Comparison of ENCODE assay signal across 20 cellular contexts in the genomic region with DNA sequence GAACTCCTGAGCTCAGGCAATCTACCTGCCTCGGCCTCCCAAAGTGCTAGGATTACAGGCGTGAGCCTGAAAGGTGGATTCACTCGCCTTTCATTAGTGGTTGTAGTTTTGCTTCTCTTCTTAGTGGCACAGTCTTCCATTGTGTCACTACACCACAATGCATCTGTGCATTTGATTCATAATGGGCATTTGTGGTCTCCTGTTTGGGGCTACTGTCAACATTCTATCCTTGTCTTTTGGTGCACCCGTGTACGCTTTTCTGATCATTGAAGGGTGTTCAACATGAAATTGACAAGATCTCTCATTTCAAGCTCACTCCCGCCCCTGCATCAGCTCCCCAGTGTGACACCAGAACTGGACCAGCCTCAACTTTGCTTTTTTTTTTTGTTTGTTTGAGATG. TPM values are rescaled to one million over a fixed set of nuclear protein-coding genes. Genes with fewer than 3 reads are reported as not detected.
"Had no signal": no experiment of that assay in that cellular context is flagged by ENCODE, and none has a peak within 500 bp of the region (broad histone marks: within the 10 kb centered on the region; RNA-seq: fewer than 3 reads in every experiment).

No MANE protein-coding gene starts in this region.

- ATAC-seq: heart left ventricle, left ventricle myocardium superior, natural killer cell, right cardiac atrium had no signal

- DNase-seq: activated naive CD4-positive, alpha-beta T cell treated with Interleukin-2 at 50 U/mL for 16 hours; activated T-cell treated with anti-CD3 and anti-CD28 coated beads, Interleukin-2, amount 50 U/mL, for 1 hour; anterior cingulate cortex; heart left ventricle; left ventricle myocardium superior; mammary epithelial cell; midbrain; natural killer cell; ovary had no signal

- H3K4me3 Mint-ChIP-seq: activated CD4-positive, alpha-beta T cell treated with anti-CD3 and anti-CD28 coated beads, Interleukin-2, amount 10 ng/mL, durations not matched to agents 24 days and 14 days; natural killer cell; T-helper 1 cell treated with Interleukin-12 subunit alpha and Interleukin-12 subunit beta and Interleukin-4 antibody, amounts not matched to agents 30 μg/mL and 1 μg/mL, for 36 hours had no signal

- H3K27ac Mint-ChIP-seq: activated CD4-positive, alpha-beta T cell treated with anti-CD3 and anti-CD28 coated beads, Interleukin-2, amount 10 ng/mL, durations not matched to agents 24 days and 14 days; brain; natural killer cell; T-helper 1 cell treated with Interleukin-12 subunit alpha and Interleukin-12 subunit beta and Interleukin-4 antibody, amounts not matched to agents 30 μg/mL and 1 μg/mL, for 36 hours had no signal

- H3K27ac ChIP-seq: heart left ventricle, ovary, prostate gland, testis, vagina had no signal

- H3K9me3 Mint-ChIP-seq: activated CD4-positive, alpha-beta T cell treated with anti-CD3 and anti-CD28 coated beads, Interleukin-2, amount 10 ng/mL, durations not matched to agents 24 days and 14 days; natural killer cell; T-helper 1 cell treated with Interleukin-12 subunit alpha and Interleukin-12 subunit beta and Interleukin-4 antibody, amounts not matched to agents 30 μg/mL and 1 μg/mL, for 36 hours had no signal

- H3K36me3 Mint-ChIP-seq: brain, natural killer cell had no signal

RNA-seq across cellular contexts. Expression of a gene that starts 2.0 kb away (rescaled TPM):
- total RNA-seq: activated CD4-positive, alpha-beta T cell treated with anti-CD3 and anti-CD28 coated beads, Interleukin-2, amount 10 ng/mL, durations not matched to agents 24 days and 14 days; natural killer cell had no signal

RNA-seq across cellular contexts. Expression of a gene that starts 35.7 kb away (rescaled TPM):
- total RNA-seq: natural killer cell had no signal

RNA-seq across cellular contexts. Expression of a gene that starts 45.8 kb away (rescaled TPM):
- total RNA-seq: activated CD4-positive, alpha-beta T cell treated with anti-CD3 and anti-CD28 coated beads, Interleukin-2, amount 10 ng/mL, durations not matched to agents 24 days and 14 days; cardiac septum; chondrocyte; epithelial cell of proximal tubule; fibroblast of villous mesenchyme; heart left ventricle; left ventricle myocardium superior; mammary epithelial cell; natural killer cell; prostate gland; right cardiac atrium; vagina had no signal
